ENCODE assay signal across 9 cellular contexts in the genomic region with DNA sequence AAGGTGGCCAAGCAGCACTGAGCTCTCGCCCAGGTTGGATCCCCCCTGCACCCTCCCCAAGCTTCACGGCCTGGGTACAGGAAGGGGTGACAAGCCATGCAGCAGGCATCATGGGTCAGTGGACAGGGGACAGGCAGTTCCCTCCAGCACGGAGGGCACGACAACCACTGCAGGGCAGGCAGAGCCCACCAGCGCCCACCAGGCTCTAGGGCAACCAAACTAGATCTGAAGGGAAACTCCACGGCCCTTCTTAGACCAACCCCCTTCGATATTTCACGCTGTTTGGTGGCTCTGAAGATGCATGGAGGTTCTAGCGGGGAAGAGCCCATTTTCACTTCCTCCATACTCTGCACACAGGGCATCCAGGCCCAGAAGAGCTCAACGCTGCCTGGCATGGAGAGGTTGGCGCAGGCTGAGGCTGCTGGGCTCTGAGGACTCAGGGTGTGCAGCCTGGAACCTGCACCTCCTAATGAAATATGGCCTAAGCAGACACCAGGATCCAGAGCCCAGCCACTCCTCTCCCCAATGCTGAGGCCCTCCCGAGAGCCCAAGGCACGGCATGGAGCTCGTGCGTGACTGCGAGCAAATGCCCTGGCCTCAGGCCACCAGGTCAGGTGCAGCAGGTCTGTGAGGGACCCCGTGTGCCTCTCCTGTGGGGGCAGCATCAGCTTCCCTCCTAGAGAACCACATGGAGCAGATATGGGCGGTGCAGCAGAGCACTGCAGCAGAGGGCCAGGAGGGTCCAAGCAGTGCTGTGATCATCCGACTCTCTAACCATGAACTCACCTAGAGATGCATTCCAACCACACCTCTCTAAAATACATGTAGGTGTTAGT.
DNase-seq lines count a peak whose midpoint lies in the region; ATAC-seq and TF ChIP-seq lines count a peak whose summit lies in the region.
"Had no signal": no experiment of that assay in that cellular context is flagged by ENCODE, and none has a peak within 500 bp of the region (broad histone marks: within the 10 kb centered on the region; RNA-seq: fewer than 3 reads in every experiment).

No MANE protein-coding gene starts in this region.

- H3K27ac Mint-ChIP-seq in memory B cell, result peak overlapping the region; percentile 98

- H3K36me3 ChIP-seq in HAP-1 (replicated peaks), result peaks cover 27% of the 10 kb centered on the region

- no peaks in the 10 kb centered on the region for H3K4me1 ChIP-seq in HAP-1

- H3K9me3 Mint-ChIP-seq in memory B cell, result no peaks in the 10 kb centered on the region

- peak overlapping the region; percentile 32 for H3K4me3 ChIP-seq in GM12875 (ENCODE audit: low read depth, low read length)
- no peak overlapping the region for H3K4me3 ChIP-seq in HAP-1

- no peak for TF ChIP-seq CTCF in GM12875 (IDR thresholded peaks at IDR 0.05; ENCODE audit: borderline replicate concordance, insufficient read depth, low read depth, low read length)

- no peaks in the 10 kb centered on the region for H3K9me3 ChIP-seq in HAP-1

- peak; percentile 55 to 66 for DNase-seq in memory B cell (ENCODE audit: low spot score in 2 of 2)
- no peak for DNase-seq in HuH-7 (ENCODE audit: low spot score)
- no peak for DNase-seq in NCI-H2107 treated with DMSO at 0.1 percent for 48 hours (lab: John Stamatoyannopoulos, UW; ENCODE audit: unreplicated experiment)
- no peak for DNase-seq in HAP-1 (ENCODE audit: low spot score in 2 of 2)
- no peak for DNase-seq in NCI-H748 treated with DMSO at 0.1 percent for 48 hours (lab: John Stamatoyannopoulos, UW)
- DNase-seq: NCI-H526 treated with DMSO at 0.1 percent for 48 hours had no signal

- H3K4me1 Mint-ChIP-seq in memory B cell, result peaks cover 45% of the 10 kb centered on the region

- H3K4me3 Mint-ChIP-seq in memory B cell, result peak overlapping the region; percentile 51

- H3K27me3 ChIP-seq in HAP-1 (ENCODE audit: low read depth), result no peaks in the 10 kb centered on the region

- H3K27me3 Mint-ChIP-seq in memory B cell, result no peaks in the 10 kb centered on the region

- in situ Hi-C loops in HAP-1 (cut with MboI; ENCODE audit: low sequenced_read_pairs), result no loop called here

- ATAC-seq in GM19351 (IDR thresholded peaks at IDR 0.05; ENCODE audit: unreplicated experiment) (peak; percentile 61), HG03460 (IDR thresholded peaks at IDR 0.05; ENCODE audit: unreplicated experiment) (peak; percentile 46), memory B cell (ENCODE audit: low read depth) (peak; percentile 83)

- peaks cover 22% of the 10 kb centered on the region for H3K36me3 Mint-ChIP-seq in memory B cell

Comparison
In these comparisons a context has a peak if more than half of its experiments do, and no peak if none do; other contexts are left out.
1. DNase-seq: peak in memory B cell (2 of 2); none in HuH-7 (single experiment), NCI-H2107 treated with DMSO at 0.1 percent for 48 hours (single experiment), HAP-1 (0 of 2) and NCI-H748 treated with DMSO at 0.1 percent for 48 hours (single experiment).
2. Peak in every context shown above with its lines, with median percentiles within 50 percentile points of each other: ATAC-seq.